Comparison of ENCODE assay signal across 17 cellular contexts in genomic region chr14:104277416-104278213, GRCh38.
DNase-seq lines count a peak whose midpoint lies in the region; ATAC-seq, FAIRE-seq and TF ChIP-seq lines count a peak whose summit lies in the region.
"Had no signal": no experiment of that assay in that cellular context is flagged by ENCODE, and none has a peak within 500 bp of the region (broad histone marks: within the 10 kb centered on the region; RNA-seq: fewer than 3 reads in every experiment).

No MANE protein-coding gene starts in this region.

- BruUV-seq in PC-9 (replicated peaks; lab: Mats Ljungman, UMichigan) = no TSS peak

- no peaks in the 10 kb centered on the region for H3K4me1 Mint-ChIP-seq in osteocyte (ENCODE audit: unreplicated experiment)

- CTCF ChIA-PET in PC-9 (lab: Charles Lee) = no interaction called here

- H3K27ac Mint-ChIP-seq in osteocyte (ENCODE audit: unreplicated experiment) = no peak overlapping the region
- H3K27ac Mint-ChIP-seq: activated T-helper 2 cell treated with anti-CD3 and anti-CD28 coated beads, Interferon-gamma antibody, Interleukin-2, Interleukin-4, amounts not matched to agents 10 μg/mL and 5 μg/mL and 100 μg/mL, durations not matched to agents 14 hours and 24 hours and 36 hours; T-helper 17 cell had no signal

- H3K4me2 ChIP-seq in BLaER1 = peak overlapping the region; percentile 61
- H3K4me2 ChIP-seq in PC-9 = no peak overlapping the region

- DNase-seq in GM12892 (ENCODE audit: insufficient read length) (peak; percentile 5), ecto neural progenitor cell (ENCODE audit: low spot score) (peak; percentile 30), osteocyte (ENCODE audit: extremely low spot score, unreplicated experiment) (peak; percentile 71), PC-9 (no peak), SK-N-DZ (ENCODE audit: low spot score) (no peak), testis (no peak)
- DNase-seq: activated CD8-positive, alpha-beta memory T cell treated with anti-CD3 and anti-CD28 coated beads for 24 hours; COR-L47; hippocampal formation; NCI-H1417; NCI-H526; SJCRH30; stimulated activated CD4-positive, alpha-beta T cell treated with anti-CD3 and anti-CD28 coated beads, Interleukin-4, amount 100 ng/mL, for 1 hour had no signal

- no peaks in the 10 kb centered on the region for H3K36me3 Mint-ChIP-seq in osteocyte (ENCODE audit: unreplicated experiment)

- TF ChIP-seq POLR2A in GM12892 (IDR thresholded peaks at IDR 0.05; ENCODE audit: low read depth, low read length) (no peak), testis (IDR thresholded peaks at IDR 0.05) (no peak)

- ATAC-seq in GM19397 (IDR thresholded peaks at IDR 0.05; ENCODE audit: unreplicated experiment) = no peak
- ATAC-seq: T-helper 17 cell had no signal

- H3K27ac ChIP-seq in BLaER1 (no peak overlapping the region), PC-9 (no peak overlapping the region), testis (no peak overlapping the region)
- H3K27ac ChIP-seq: SJCRH30 had no signal

- POLR2A ChIA-PET in PC-9 (lab: Charles Lee; ENCODE audit: unreplicated experiment) = no interaction called here

- H3K36me3 ChIP-seq in BLaER1 (no peaks in the 10 kb centered on the region), PC-9 (ENCODE audit: low read depth) (no peaks in the 10 kb centered on the region), testis (ENCODE audit: low read depth, missing control alignments) (no peaks in the 10 kb centered on the region)
- H3K36me3 ChIP-seq: SJCRH30 had no signal

- TF ChIP-seq CTCF in osteocyte (IDR thresholded peaks at IDR 0.05) (no peak), PC-9 (conservative IDR thresholded peaks at IDR 0.05) (no peak), testis (IDR thresholded peaks at IDR 0.05) (no peak)

- no peaks in the 10 kb centered on the region for H3K9me3 Mint-ChIP-seq in osteocyte (ENCODE audit: unreplicated experiment)
- H3K9me3 Mint-ChIP-seq: activated T-helper 2 cell treated with anti-CD3 and anti-CD28 coated beads, Interferon-gamma antibody, Interleukin-2, Interleukin-4, amounts not matched to agents 10 μg/mL and 5 μg/mL and 100 μg/mL, durations not matched to agents 14 hours and 24 hours and 36 hours had no signal

- 87 to 94% methylated on average over 17 to 30 of the region's 30 CpGs for WGBS in testis, 2 donors

- H2AFZ ChIP-seq in PC-9 = no peak overlapping the region

- no peaks in the 10 kb centered on the region for H3K9me3 ChIP-seq in BLaER1
- H3K9me3 ChIP-seq in PC-9 (ENCODE audit: insufficient read depth, low read depth) = no peaks in the 10 kb centered on the region
- no peaks in the 10 kb centered on the region for H3K9me3 ChIP-seq in testis
- H3K9me3 ChIP-seq: SJCRH30 had no signal

- no peaks in the 10 kb centered on the region for H3F3A ChIP-seq in PC-9 (ENCODE audit: insufficient read depth, low read depth)

- H3K4me3 ChIP-seq in BLaER1 (no peak overlapping the region), PC-9 (no peak overlapping the region), testis (no peak overlapping the region)
- H3K4me3 ChIP-seq: SJCRH30 had no signal

- H4K20me1 ChIP-seq in BLaER1 (no peaks in the 10 kb centered on the region), PC-9 (ENCODE audit: insufficient read depth) (no peaks in the 10 kb centered on the region)

- no peak overlapping the region for H3K9ac ChIP-seq in BLaER1

- H3K27me3 Mint-ChIP-seq in osteocyte (ENCODE audit: unreplicated experiment) = peaks cover 6% of the 10 kb centered on the region

- FAIRE-seq in GM12892 (lab: Jason Lieb, UNC) = no peak

- H3K27me3 ChIP-seq in BLaER1 (no peaks in the 10 kb centered on the region), PC-9 (ENCODE audit: insufficient read depth, low read depth) (peaks cover 85% of the 10 kb centered on the region), testis (no peaks in the 10 kb centered on the region)
- H3K27me3 ChIP-seq: SJCRH30 had no signal

- intact Hi-C loops in PC-9 (cut with micrococcal nuclease; ENCODE audit: unreplicated experiment) (no loop called here), testis (cut with DNase I; ENCODE audit: low total_unique reads) (no loop called here)

- peaks cover 47% of the 10 kb centered on the region for H3K4me1 ChIP-seq in BLaER1
- no peaks in the 10 kb centered on the region for H3K4me1 ChIP-seq in PC-9 (replicated peaks; ENCODE audit: insufficient read depth)
- no peaks in the 10 kb centered on the region for H3K4me1 ChIP-seq in testis

- H3K9me2 ChIP-seq in PC-9 (ENCODE audit: insufficient read depth) = no peaks in the 10 kb centered on the region

- no peak overlapping the region for H3K4me3 Mint-ChIP-seq in osteocyte (ENCODE audit: unreplicated experiment)
- H3K4me3 Mint-ChIP-seq: T-helper 17 cell had no signal

- no peaks in the 10 kb centered on the region for H3K79me2 ChIP-seq in PC-9 (ENCODE audit: low read depth)

Comparison
In these comparisons a context has a peak if more than half of its experiments do, and no peak if none do; other contexts are left out.
1. DNase-seq: peak in GM12892 (single experiment), ecto neural progenitor cell (single experiment) and osteocyte (single experiment); none in PC-9 (0 of 2), SK-N-DZ (single experiment) and testis (single experiment).